8 cellular contexts compared by ENCODE assay signal in the genomic region with DNA sequence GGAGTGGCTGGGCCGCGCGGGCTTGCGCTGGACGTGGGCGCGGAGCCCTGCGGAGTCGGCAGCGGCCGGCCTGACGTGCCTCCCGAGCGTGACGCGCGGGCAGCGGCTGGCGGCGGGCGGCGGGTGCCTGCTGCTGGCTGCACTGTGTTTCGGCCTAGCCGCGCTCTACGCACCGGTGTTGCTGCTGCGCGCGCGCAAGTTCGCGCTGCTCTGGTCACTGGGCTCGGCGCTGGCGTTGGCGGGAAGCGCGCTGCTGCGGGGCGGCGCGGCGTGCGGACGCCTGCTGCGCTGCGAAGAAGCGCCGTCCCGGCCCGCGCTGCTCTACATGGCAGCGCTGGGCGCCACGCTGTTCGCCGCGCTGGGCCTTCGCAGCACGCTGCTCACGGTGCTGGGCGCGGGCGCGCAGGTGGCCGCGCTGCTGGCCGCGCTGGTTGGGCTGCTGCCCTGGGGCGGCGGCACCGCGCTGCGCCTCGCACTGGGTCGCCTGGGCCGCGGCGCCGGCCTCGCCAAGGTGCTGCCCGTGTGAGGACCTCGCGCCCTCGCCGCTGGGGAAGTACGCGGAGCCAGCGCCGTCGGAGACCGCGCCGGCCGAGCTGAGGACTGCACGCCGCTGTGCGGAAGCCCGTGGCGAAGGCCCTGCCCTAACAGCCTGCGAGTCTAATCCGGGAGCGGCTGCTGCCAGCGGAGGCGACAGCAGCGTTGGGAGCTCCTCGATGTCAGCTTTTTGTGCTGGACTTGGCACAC. TPM values are rescaled to one million over a fixed set of nuclear protein-coding genes. Genes with fewer than 3 reads are reported as not detected.
DNase-seq lines count a peak whose midpoint lies in the region; ATAC-seq and TF ChIP-seq lines count a peak whose summit lies in the region.

No MANE protein-coding gene starts in this region.

- H3K27ac ChIP-seq in SK-N-MC (peak overlapping the region; percentile 82), parathyroid adenoma (peak overlapping the region; percentile 97), tibial nerve (peak overlapping the region; percentile 84 to 98 (median 97))

- H3K79me2 ChIP-seq in Loucy (ENCODE audit: insufficient read depth, low read length) = peaks cover 26% of the 10 kb centered on the region
- H3K79me2 ChIP-seq in parathyroid adenoma = peaks cover 3% of the 10 kb centered on the region

- H3K4me3 ChIP-seq in GM06990 (replicated peaks; ENCODE audit: low read depth, low read length) (peak overlapping the region; percentile 66), HAP-1 (peak overlapping the region; percentile 37), Loucy (ENCODE audit: low read length, poor library complexity, severe bottlenecking) (peak overlapping the region; percentile 78), SK-N-MC (peak overlapping the region; percentile 99), parathyroid adenoma (ENCODE audit: low read depth, low read length) (peak overlapping the region; percentile 66), tibial nerve (peak overlapping the region; percentile 71 to 92 (median 78))

- peak overlapping the region; percentile 56 to 95 for H3K27ac Mint-ChIP-seq in activated naive CD4-positive, alpha-beta T cell treated with anti-CD3 and anti-CD28 coated beads, Interleukin-2, amount 50 U/mL, for 72 hours

- H2AFZ ChIP-seq in Loucy (ENCODE audit: low read length) (peak overlapping the region; percentile 69; the same call in 1 of the 2 replicates), parathyroid adenoma (peak overlapping the region; percentile 100)

- H4K20me1 ChIP-seq in Loucy (ENCODE audit: insufficient read depth, low read length, poor library complexity, severe bottlenecking) = peaks cover 26% of the 10 kb centered on the region

- H3K9ac ChIP-seq in Loucy (ENCODE audit: low read depth, low read length, poor library complexity, severe bottlenecking) (peak overlapping the region; percentile 76), SK-N-MC (ENCODE audit: insufficient read length) (peak overlapping the region; percentile 92), parathyroid adenoma (no peak overlapping the region)

- ATAC-seq in activated naive CD4-positive, alpha-beta T cell treated with anti-CD3 and anti-CD28 coated beads, Interleukin-2, amount 50 U/mL, for 72 hours = peak; percentile 69 to 77
- ATAC-seq in Right ventricle myocardium inferior = peak; percentile 70

- H3K36me3 ChIP-seq in GM06990 (ENCODE audit: control insufficient read depth, insufficient read depth, low read length) (peaks cover 6% of the 10 kb centered on the region), HAP-1 (replicated peaks) (peaks cover 32% of the 10 kb centered on the region), Loucy (ENCODE audit: insufficient read depth, low read length) (no peaks in the 10 kb centered on the region; the same call in 1 of the 2 replicates), SK-N-MC (ENCODE audit: insufficient read depth, low read length) (peaks cover 34% of the 10 kb centered on the region), parathyroid adenoma (ENCODE audit: control insufficient read depth, insufficient read depth, low read length) (no peaks in the 10 kb centered on the region), tibial nerve (peaks cover 0 to 24% (median 0%) of the 10 kb centered on the region in 3 donors)

- intact Hi-C loops in Right ventricle myocardium inferior (cut with DNase I) = loop anchor here (2.0 to 10.0 kb wide), 4 partner anchors 25 to 143 kb away; a partner anchor contains a TSS

- H3K9me3 ChIP-seq in HAP-1 (no peaks in the 10 kb centered on the region), Loucy (ENCODE audit: insufficient read depth, low read depth, low read length) (no peaks in the 10 kb centered on the region), SK-N-MC (ENCODE audit: low read depth, low read length) (no peaks in the 10 kb centered on the region), parathyroid adenoma (ENCODE audit: control insufficient read depth, low read length) (no peaks in the 10 kb centered on the region), tibial nerve (no peaks in the 10 kb centered on the region)

- H3F3A ChIP-seq in Loucy (ENCODE audit: low read depth) = peaks cover 3% of the 10 kb centered on the region; the same call in 1 of the 2 replicates

- H3K9me2 ChIP-seq in Loucy (replicated peaks; ENCODE audit: low read depth, low read length) = no peaks in the 10 kb centered on the region

- 0 to 1% methylated on average over 50 to 76 of the region's 108 CpGs for WGBS in tibial nerve, 2 donors

- in situ Hi-C loops in HAP-1 (cut with MboI; ENCODE audit: low sequenced_read_pairs) = no loop called here

- peaks cover 16 to 30% of the 10 kb centered on the region in 2 donors for H3K36me3 Mint-ChIP-seq in activated naive CD4-positive, alpha-beta T cell treated with anti-CD3 and anti-CD28 coated beads, Interleukin-2, amount 50 U/mL, for 72 hours

- H3K9me3 Mint-ChIP-seq in activated naive CD4-positive, alpha-beta T cell treated with anti-CD3 and anti-CD28 coated beads, Interleukin-2, amount 50 U/mL, for 72 hours = no peaks in the 10 kb centered on the region

- TF ChIP-seq EP300 in tibial nerve (IDR thresholded peaks at IDR 0.05) = peak in 1 of 2 donors; percentile 65

- DNase-seq in GM06990 (ENCODE audit: extremely low read depth, insufficient read length) = peak; percentile 90
- peak; percentile 47 to 76 for DNase-seq in HAP-1 (ENCODE audit: low spot score in 2 of 2)
- DNase-seq in SK-N-MC (ENCODE audit: low read depth, low spot score) = no peak
- DNase-seq in activated naive CD4-positive, alpha-beta T cell treated with anti-CD3 and anti-CD28 coated beads, Interleukin-2, amount 50 U/mL, for 72 hours (ENCODE audit: low spot score in 2 of 2) = peak; percentile 78 to 79
- DNase-seq in Right ventricle myocardium inferior (ENCODE audit: missing footprints) = peak; percentile 91
- DNase-seq in tibial nerve (ENCODE audit: low spot score in 2 of 2) = peak in 1 of 2 donors; percentile 17

- H3K27me3 ChIP-seq in GM06990 (replicated peaks; ENCODE audit: control insufficient read depth, insufficient read depth, low read length) = no peaks in the 10 kb centered on the region
- no peaks in the 10 kb centered on the region for H3K27me3 ChIP-seq in HAP-1 (ENCODE audit: low read depth)
- no peaks in the 10 kb centered on the region for H3K27me3 ChIP-seq in Loucy (ENCODE audit: insufficient read depth, low read length, poor library complexity, severe bottlenecking)
- H3K27me3 ChIP-seq in parathyroid adenoma (ENCODE audit: control insufficient read depth, insufficient read depth, low read length) = no peaks in the 10 kb centered on the region
- no peaks in the 10 kb centered on the region for H3K27me3 ChIP-seq in tibial nerve

- H3K4me1 ChIP-seq in HAP-1 (peaks cover 16% of the 10 kb centered on the region), Loucy (ENCODE audit: insufficient read depth, low read length, poor library complexity, severe bottlenecking) (peaks cover 30% of the 10 kb centered on the region), parathyroid adenoma (no peaks in the 10 kb centered on the region), tibial nerve (peaks cover 0 to 51% (median 30%) of the 10 kb centered on the region in 4 donors)

- H3K4me2 ChIP-seq in Loucy (ENCODE audit: low read depth, low read length, poor library complexity, severe bottlenecking) = peak overlapping the region; percentile 96
- H3K4me2 ChIP-seq in parathyroid adenoma (ENCODE audit: low read length) = peak overlapping the region; percentile 66

- peak; percentile 1 to 15 for TF ChIP-seq POLR2A in tibial nerve (IDR thresholded peaks at IDR 0.05)

- TF ChIP-seq CTCF in GM06990 (IDR thresholded peaks at IDR 0.05; ENCODE audit: insufficient read depth, low read length, poor library complexity, severe bottlenecking) = peak; percentile 26
- TF ChIP-seq CTCF in Loucy (conservative IDR thresholded peaks at IDR 0.05; ENCODE audit: low read length) = 0 out of 2 replicates have a peak, but pooled peaks have one; percentile 17
- no peak for TF ChIP-seq CTCF in parathyroid adenoma (IDR thresholded peaks at IDR 0.05)
- TF ChIP-seq CTCF in tibial nerve (IDR thresholded peaks at IDR 0.05) = peak in 3 of 5 experiments; percentile 31 to 66 (median 56)

RNA-seq across cellular contexts. Expression of a gene that starts 0.5 kb away (rescaled TPM):
- 1 to 10 TPM; 2.6 to 3.5 TPM for total RNA-seq in activated naive CD4-positive, alpha-beta T cell treated with anti-CD3 and anti-CD28 coated beads, Interleukin-2, amount 50 U/mL, for 72 hours
- total RNA-seq in Right ventricle myocardium inferior = 3.1 TPM
- 10 to 100 TPM; 10.7 to 13.6 (median 12.4) TPM for total RNA-seq in tibial nerve

RNA-seq across cellular contexts. Expression of a gene that starts 26.5 kb away (rescaled TPM):
- total RNA-seq in activated naive CD4-positive, alpha-beta T cell treated with anti-CD3 and anti-CD28 coated beads, Interleukin-2, amount 50 U/mL, for 72 hours = 10 to 100 TPM in 1 of 2 donors, 1 to 10 TPM in 1; 8.1 to 15.5 TPM
- 260 TPM for total RNA-seq in Right ventricle myocardium inferior
- 100 to 1,000 TPM in 2 of 4 donors, 10 to 100 TPM in 2; 86.1 to 111 (median 98.1) TPM for total RNA-seq in tibial nerve

RNA-seq across cellular contexts. Expression of a gene that starts 55.9 kb away (rescaled TPM):
- not detected for total RNA-seq in activated naive CD4-positive, alpha-beta T cell treated with anti-CD3 and anti-CD28 coated beads, Interleukin-2, amount 50 U/mL, for 72 hours
- total RNA-seq in Right ventricle myocardium inferior (0.16 TPM), tibial nerve (1 to 10 TPM; 1.1 to 1.6 (median 1.2) TPM)

Comparison
In these comparisons a context has a peak if more than half of its experiments do, and no peak if none do; other contexts are left out.
1. H3K4me3 ChIP-seq: peak in every context shown above with its lines; median percentile 99 in SK-N-MC; 78 in Loucy; 78 in tibial nerve; 66 in GM06990; 66 in parathyroid adenoma; 37 in HAP-1.
2. RNA of a gene that starts 26.5 kb away (total RNA-seq): 260 TPM in Right ventricle myocardium inferior (single experiment) and 86.1 to 111 TPM in tibial nerve; 8.1 to 15.5 TPM in activated naive CD4-positive, alpha-beta T cell treated with anti-CD3 and anti-CD28 coated beads, Interleukin-2, amount 50 U/mL, for 72 hours; every median in the first group is over 4 times any median in the second.
3. Peak in every context shown above with its lines, with median percentiles within 50 percentile points of each other: H3K27ac ChIP-seq.